Comparison of ENCODE assay signal across 19 cellular contexts in genomic region chr11:77068461-77069335, GRCh38. TPM values are rescaled to one million over a fixed set of nuclear protein-coding genes. Genes with fewer than 3 reads are reported as not detected.
A peak's percentile ranks its signal among the peaks of the same experiment; 100 is the strongest.
DNase-seq lines count a peak whose midpoint lies in the region; ATAC-seq and TF ChIP-seq lines count a peak whose summit lies in the region.
"Had no signal": no experiment of that assay in that cellular context is flagged by ENCODE, and none has a peak within 500 bp of the region (broad histone marks: within the 10 kb centered on the region; RNA-seq: fewer than 3 reads in every experiment).

No MANE protein-coding gene starts in this region.

- no peaks in the 10 kb centered on the region for H3K36me3 ChIP-seq in ovary
- H3K36me3 ChIP-seq: esophagus squamous epithelium, uterus had no signal

- no peaks in the 10 kb centered on the region for H3K27me3 Mint-ChIP-seq in CD4-positive, alpha-beta T cell
- no peaks in the 10 kb centered on the region for H3K27me3 Mint-ChIP-seq in IgD-negative memory B cell

- TF ChIP-seq POLR2A in ovary (IDR thresholded peaks at IDR 0.05): no peak

- no peak overlapping the region for H3K27ac ChIP-seq in CD4-positive, alpha-beta T cell (ENCODE audit: low read depth, low read length)
- H3K27ac ChIP-seq in ovary: no peak overlapping the region
- H3K27ac ChIP-seq: C4-2B, esophagus squamous epithelium, SK-N-MC had no signal

- intact Hi-C loops in CD4-positive, alpha-beta T cell (cut with DNase I, micrococcal nuclease): loop anchor here in 1 of 2 experiments (10.0 kb wide), 2 partner anchors 406 to 1506 kb away; partner anchors contain the start of genes NARS2 and PAK1
- intact Hi-C loops in ovary (cut with DNase I): no loop called here

- TF ChIP-seq EP300 in ovary (IDR thresholded peaks at IDR 0.05): no peak

- POLR2A ChIA-PET in CD4-positive, alpha-beta T cell (lab: Charles Lee): no interaction called here

- H3K4me1 Mint-ChIP-seq in CD4-positive, alpha-beta T cell (ENCODE audit: low read depth): peaks cover 31% of the 10 kb centered on the region
- peaks cover 3 to 9% (median 8%) of the 10 kb centered on the region in 3 donors for H3K4me1 Mint-ChIP-seq in IgD-negative memory B cell

- no peak for ATAC-seq in CD4-positive, alpha-beta T cell (ENCODE audit: poor library complexity)
- no peak for ATAC-seq in GM19395 (IDR thresholded peaks at IDR 0.05; ENCODE audit: unreplicated experiment)
- ATAC-seq: stimulated activated effector memory CD8-positive, alpha-beta T cell treated with anti-CD3 and anti-CD28 coated beads, Interleukin-12 subunit alpha, Interleukin-12 subunit beta, amount 100 ng/mL, for 72 hours; WTC11 had no signal

- H3K4me1 ChIP-seq in ovary (ENCODE audit: insufficient read depth): peaks cover 18% of the 10 kb centered on the region

- no peak overlapping the region for H3K4me3 ChIP-seq in ovary
- H3K4me3 ChIP-seq: SK-N-MC, uterus had no signal

- H3K9me3 ChIP-seq in CD4-positive, alpha-beta T cell (ENCODE audit: control insufficient read depth, low read length): no peaks in the 10 kb centered on the region
- no peaks in the 10 kb centered on the region for H3K9me3 ChIP-seq in ovary
- H3K9me3 ChIP-seq: esophagus squamous epithelium, uterus had no signal

- CTCF ChIA-PET in CD4-positive, alpha-beta T cell (lab: Charles Lee): interaction anchor here (1.9 kb wide), 1 partner anchor 21 kb away, joined by 5 read pairs; no protein-coding TSS in a partner anchor

- no peaks in the 10 kb centered on the region for H3K27me3 ChIP-seq in CD4-positive, alpha-beta T cell (ENCODE audit: control insufficient read depth, insufficient read depth, low read length)
- no peaks in the 10 kb centered on the region for H3K27me3 ChIP-seq in ovary
- H3K27me3 ChIP-seq: esophagus squamous epithelium, uterus had no signal

- H3K36me3 Mint-ChIP-seq in CD4-positive, alpha-beta T cell (ENCODE audit: low read depth): no peaks in the 10 kb centered on the region
- no peaks in the 10 kb centered on the region for H3K36me3 Mint-ChIP-seq in IgD-negative memory B cell
- H3K36me3 Mint-ChIP-seq: WTC11 had no signal

- no peaks in the 10 kb centered on the region for H3K9me3 Mint-ChIP-seq in CD4-positive, alpha-beta T cell
- peaks cover 0 to 2% (median 0%) of the 10 kb centered on the region in 3 donors for H3K9me3 Mint-ChIP-seq in IgD-negative memory B cell
- H3K9me3 Mint-ChIP-seq: stimulated activated effector memory CD8-positive, alpha-beta T cell treated with anti-CD3 and anti-CD28 coated beads, Interleukin-12 subunit alpha, Interleukin-12 subunit beta, amount 100 ng/mL, for 72 hours; WTC11 had no signal

- no peak overlapping the region for H3K27ac Mint-ChIP-seq in CD4-positive, alpha-beta T cell
- peak overlapping the region in 1 of 3 donors; percentile 88 for H3K27ac Mint-ChIP-seq in IgD-negative memory B cell
- H3K27ac Mint-ChIP-seq: stimulated activated effector memory CD8-positive, alpha-beta T cell treated with anti-CD3 and anti-CD28 coated beads, Interleukin-12 subunit alpha, Interleukin-12 subunit beta, amount 100 ng/mL, for 72 hours; WTC11 had no signal

- no peak for DNase-seq in CD4-positive, alpha-beta T cell
- DNase-seq in islet precursor cell: peak; percentile 36
- DNase-seq in ovary: peak in 4 of 5 donors; percentile 16 to 37 (median 30)
- DNase-seq in inferior parietal cortex (ENCODE audit: extremely low spot score): no peak
- no peak for DNase-seq in LoVo (ENCODE audit: low spot score)
- no peak for DNase-seq in CD1c-positive myeloid dendritic cell (ENCODE audit: extremely low spot score)
- DNase-seq: esophagus squamous epithelium; GDM1; mammary epithelial cell; stimulated activated CD4-positive, alpha-beta T cell treated with anti-CD3 and anti-CD28 coated beads, Interleukin-2, amount 100 ng/mL, for 48 hours had no signal

- peak overlapping the region; percentile 88 for H3K4me3 Mint-ChIP-seq in CD4-positive, alpha-beta T cell
- peak overlapping the region in 3 of 4 donors; percentile 46 to 85 (median 70) for H3K4me3 Mint-ChIP-seq in IgD-negative memory B cell

- no peak for TF ChIP-seq CTCF in CD4-positive, alpha-beta T cell (IDR thresholded peaks at IDR 0.05)
- no peak for TF ChIP-seq CTCF in ovary (IDR thresholded peaks at IDR 0.05)

- WGBS in ovary, 3 donors: 79 to 87% (median 81%) methylated on average over 7 of the region's 7 CpGs

RNA-seq across cellular contexts. Expression of gene CAPN5, which starts 1.9 kb away (rescaled TPM):
- total RNA-seq in CD4-positive, alpha-beta T cell: 1 to 10 TPM; 5.1 to 6.9 TPM
- polyA plus RNA-seq in IgD-negative memory B cell (1.1 TPM), ovary (10 to 100 TPM in 1 of 2 donors, 1 to 10 TPM in 1; 7.0 to 13.2 TPM)
- total RNA-seq in ovary: 10 to 100 TPM in 5 of 7 donors, 1 to 10 TPM in 2; 3.0 to 82.2 (median 23.7) TPM

RNA-seq across cellular contexts. Expression of gene OMP, which starts 33.9 kb away (rescaled TPM):
- not detected for total RNA-seq in CD4-positive, alpha-beta T cell
- polyA plus RNA-seq in IgD-negative memory B cell (not detected), ovary (not detected)
- 1 to 10 TPM in 4 of 7 donors, under 1 TPM in 1, not detected in 2; 0.55 to 1.8 (median 1.6) TPM for total RNA-seq in ovary
- total RNA-seq: mammary epithelial cell, WTC11 had no signal
- polyA plus RNA-seq: adipose tissue, mammary epithelial cell had no signal

RNA-seq across cellular contexts. Expression of gene B3GNT6, which starts 34.5 kb away (rescaled TPM):
- total RNA-seq in CD4-positive, alpha-beta T cell: not detected
- not detected for polyA plus RNA-seq in IgD-negative memory B cell
- under 1 TPM in 1 of 7 donors, not detected in 6; 0.83 TPM for total RNA-seq in ovary
- polyA plus RNA-seq in ovary: not detected
- total RNA-seq: mammary epithelial cell, renal cortical epithelial cell had no signal
- polyA plus RNA-seq: mammary epithelial cell had no signal

RNA-seq across cellular contexts. Expression of gene MYO7A, which starts 59.3 kb away (rescaled TPM):
- total RNA-seq in CD4-positive, alpha-beta T cell: under 1 TPM; 0.61 to 0.63 TPM
- polyA plus RNA-seq in IgD-negative memory B cell: not detected
- total RNA-seq in ovary: 10 to 100 TPM in 4 of 7 donors, 1 to 10 TPM in 3; 4.3 to 18.7 (median 10.6) TPM
- polyA plus RNA-seq in ovary: 1 to 10 TPM; 3.1 to 4.8 TPM

Comparison
In these comparisons a context has a peak if more than half of its experiments do, and no peak if none do; other contexts are left out.
1. DNase-seq: peak in islet precursor cell (single experiment) and ovary (4 of 5); none in CD4-positive, alpha-beta T cell (0 of 10), inferior parietal cortex (single experiment), LoVo (single experiment) and CD1c-positive myeloid dendritic cell (single experiment).